In the genomic region with DNA sequence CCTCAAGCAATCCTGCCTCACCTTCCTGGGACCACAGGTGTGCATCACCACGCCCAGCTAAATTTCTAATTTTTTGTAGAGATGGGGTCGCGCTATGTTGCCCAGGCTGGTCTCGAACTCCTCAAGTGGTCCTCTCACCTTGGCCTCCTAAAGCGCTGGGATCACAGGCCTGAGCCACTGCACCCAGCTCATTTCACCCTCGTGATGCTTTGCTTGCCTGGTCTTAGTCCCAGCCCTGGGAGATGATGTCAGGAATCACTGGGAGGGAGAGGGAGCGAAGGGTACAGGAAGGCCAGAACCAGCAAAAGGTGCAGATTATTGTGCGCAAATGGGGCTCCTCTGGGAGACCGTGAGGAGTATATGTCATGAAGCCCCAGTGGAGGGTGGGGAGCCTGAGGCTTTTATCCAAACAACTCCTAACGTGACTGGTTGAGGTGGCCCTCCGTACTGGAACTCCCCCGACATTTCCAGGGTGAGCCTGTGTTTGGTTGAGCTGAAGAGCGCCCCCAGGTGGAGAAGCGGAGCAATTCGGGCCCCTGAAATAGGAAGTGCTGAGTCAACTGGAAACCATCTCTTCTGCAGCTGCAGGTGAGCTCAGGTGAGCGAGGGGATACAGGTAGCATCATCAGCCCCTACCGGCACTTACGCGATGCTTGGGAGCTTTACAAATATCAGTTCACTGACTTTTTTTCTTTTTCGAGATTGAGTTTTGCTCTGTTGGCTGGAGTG, we compare ENCODE assay signal across 12 cellular contexts. TPM values are rescaled to one million over a fixed set of nuclear protein-coding genes. Genes with fewer than 3 reads are reported as not detected.
DNase-seq lines count a peak whose midpoint lies in the region; ATAC-seq, FAIRE-seq and TF ChIP-seq lines count a peak whose summit lies in the region.
"Had no signal": no experiment of that assay in that cellular context is flagged by ENCODE, and none has a peak within 500 bp of the region (broad histone marks: within the 10 kb centered on the region; RNA-seq: fewer than 3 reads in every experiment).

No MANE protein-coding gene starts in this region.

- H2BK12ac ChIP-seq in trophoblast cell (ENCODE audit: low read length): no peak overlapping the region

- H3K79me2 ChIP-seq in MM.1S (ENCODE audit: low read length): no peaks in the 10 kb centered on the region
- H3K79me2 ChIP-seq in trophoblast cell (ENCODE audit: control insufficient read depth, insufficient read depth, low read length, poor library complexity): no peaks in the 10 kb centered on the region

- H3K4me1 ChIP-seq in MM.1S (ENCODE audit: low read length) (peaks cover 28% of the 10 kb centered on the region), trophoblast cell (ENCODE audit: control insufficient read depth in 1 of 2, insufficient read depth in 2 of 2, low read length in 2 of 2) (peaks cover 8 to 10% of the 10 kb centered on the region in 2 experiments), pancreas (peaks cover 0 to 3% (median 0%) of the 10 kb centered on the region in 3 donors)

- H3K4me2 ChIP-seq in MM.1S (ENCODE audit: low read depth, low read length): no peak overlapping the region
- H3K4me2 ChIP-seq in trophoblast cell (ENCODE audit: low read length): no peak overlapping the region

- intact Hi-C loops in pancreas (cut with DNase I): no loop called here

- H4K91ac ChIP-seq in trophoblast cell (ENCODE audit: low read depth, low read length): no peak overlapping the region

- TF ChIP-seq CTCF in MM.1S (IDR thresholded peaks at IDR 0.05; ENCODE audit: low read length) (peak; percentile 38), pancreas (IDR thresholded peaks at IDR 0.05) (peak in 1 of 4 donors; percentile 14)

- FAIRE-seq in pancreas (lab: Jason Lieb, UNC): no peak

- peak overlapping the region; percentile 37 for H3K27ac Mint-ChIP-seq in activated T-cell treated with anti-CD3 and anti-CD28 coated beads, Interleukin-2, amount 50 U/mL, for 24 hours

- H3K27me3 Mint-ChIP-seq in activated T-cell treated with anti-CD3 and anti-CD28 coated beads, Interleukin-2, amount 50 U/mL, for 24 hours: peaks cover 7% of the 10 kb centered on the region

- no peak overlapping the region for H2AK5ac ChIP-seq in trophoblast cell (ENCODE audit: low read length)

- H3K9ac ChIP-seq in MM.1S (ENCODE audit: low read length): no peak overlapping the region
- H3K9ac ChIP-seq in trophoblast cell (ENCODE audit: low read length): no peak overlapping the region

- H4K8ac ChIP-seq in trophoblast cell (ENCODE audit: low read depth, low read length): no peak overlapping the region

- ATAC-seq in pancreas: no peak

- H3K4ac ChIP-seq in trophoblast cell (ENCODE audit: low read depth, low read length): no peak overlapping the region

- H3K9me2 ChIP-seq in MM.1S (replicated peaks; ENCODE audit: insufficient read depth, low read length): no peaks in the 10 kb centered on the region

- no peak overlapping the region for H3K4me3 Mint-ChIP-seq in activated T-cell treated with anti-CD3 and anti-CD28 coated beads, Interleukin-2, amount 50 U/mL, for 24 hours
- H3K4me3 Mint-ChIP-seq: central memory CD8-positive, alpha-beta T cell; naive B cell had no signal

- H3K27ac ChIP-seq in MM.1S (ENCODE audit: low read length) (no peak overlapping the region), trophoblast cell (ENCODE audit: low read depth, low read length) (no peak overlapping the region), pancreas (no peak overlapping the region)

- no peak overlapping the region for H4K12ac ChIP-seq in trophoblast cell (ENCODE audit: low read depth, low read length)

- WGBS in trophoblast cell (ENCODE audit: extremely low coverage, insufficient coverage, insufficient read length): no CpG with 5 or more reads among the region's 20 CpGs
- WGBS in pancreas, 2 donors: 66 to 69% methylated on average over 20 of the region's 20 CpGs

- no peak overlapping the region for H3K23ac ChIP-seq in trophoblast cell (ENCODE audit: low read length)

- no peak overlapping the region for H3K18ac ChIP-seq in trophoblast cell (ENCODE audit: low read length)

- H3K36me3 ChIP-seq in MM.1S (replicated peaks; ENCODE audit: insufficient read depth, low read length) (no peaks in the 10 kb centered on the region), trophoblast cell (ENCODE audit: control insufficient read depth in 1 of 2, insufficient read depth in 2 of 2, low read length in 2 of 2) (peaks cover 0 to 2% of the 10 kb centered on the region in 2 experiments), pancreas (no peaks in the 10 kb centered on the region)

- no peaks in the 10 kb centered on the region; the same call in 1 of the 2 replicates for H3F3A ChIP-seq in MM.1S (ENCODE audit: insufficient read depth, low read length)

- no peaks in the 10 kb centered on the region for H4K20me1 ChIP-seq in MM.1S (ENCODE audit: insufficient read depth, low read length)

- no peak overlapping the region for H2BK5ac ChIP-seq in trophoblast cell (ENCODE audit: low read depth, low read length, poor library complexity)

- H3K79me1 ChIP-seq in trophoblast cell (ENCODE audit: low read length): peaks cover 5% of the 10 kb centered on the region

- H3K27me3 ChIP-seq in MM.1S (replicated peaks; ENCODE audit: insufficient read depth, low read length): no peaks in the 10 kb centered on the region
- H3K27me3 ChIP-seq in trophoblast cell (ENCODE audit: insufficient read depth, low read length): no peaks in the 10 kb centered on the region
- no peaks in the 10 kb centered on the region for H3K27me3 ChIP-seq in pancreas

- peaks cover 35% of the 10 kb centered on the region for H3K4me1 Mint-ChIP-seq in activated T-cell treated with anti-CD3 and anti-CD28 coated beads, Interleukin-2, amount 50 U/mL, for 24 hours (ENCODE audit: low read depth)

- H3K9me3 Mint-ChIP-seq in activated T-cell treated with anti-CD3 and anti-CD28 coated beads, Interleukin-2, amount 50 U/mL, for 24 hours: peaks cover 9% of the 10 kb centered on the region

- H2AFZ ChIP-seq in MM.1S (ENCODE audit: low read length) (no peak overlapping the region), trophoblast cell (ENCODE audit: insufficient read depth, low read length, poor library complexity) (no peak overlapping the region)

- H3K14ac ChIP-seq in trophoblast cell (ENCODE audit: low read length): no peak overlapping the region

- H2BK120ac ChIP-seq in trophoblast cell (ENCODE audit: insufficient read depth, low read length, poor library complexity): no peak overlapping the region

- no peaks in the 10 kb centered on the region for H3K36me3 Mint-ChIP-seq in activated T-cell treated with anti-CD3 and anti-CD28 coated beads, Interleukin-2, amount 50 U/mL, for 24 hours (ENCODE audit: low read depth)

- no peak overlapping the region for H3K4me3 ChIP-seq in MM.1S (ENCODE audit: low read length)
- no peak overlapping the region for H3K4me3 ChIP-seq in trophoblast cell (ENCODE audit: low read depth, low read length)
- H3K4me3 ChIP-seq in pancreas: no peak overlapping the region

- H3K9me3 ChIP-seq in MM.1S (replicated peaks; ENCODE audit: insufficient read depth, low read length) (no peaks in the 10 kb centered on the region), trophoblast cell (ENCODE audit: insufficient read depth, low read depth, low read length) (no peaks in the 10 kb centered on the region), pancreas (no peaks in the 10 kb centered on the region)

- DNase-seq in activated T-cell treated with anti-CD3 and anti-CD28 coated beads, Interleukin-2, amount 50 U/mL, for 24 hours: no peak
- no peak for DNase-seq in activated T-cell treated with anti-CD3 and anti-CD28 coated beads for 4 hours
- DNase-seq in MM.1S: no peak
- DNase-seq in dermis blood vessel endothelial cell: peak; percentile 51
- peak; percentile 45 to 64 for DNase-seq in trophoblast cell
- no peak for DNase-seq in NCI-H524 treated with DMSO at 0.1 percent for 48 hours (lab: John Stamatoyannopoulos, UW)
- DNase-seq in NCI-H345 treated with DMSO at 0.1 percent for 48 hours (lab: John Stamatoyannopoulos, UW; ENCODE audit: unreplicated experiment): no peak
- no peak for DNase-seq in pancreas
- DNase-seq: GF-D8; naive B cell; stimulated activated naive CD4-positive, alpha-beta T cell treated with Interleukin-2 at 50 U/mL for 16 hours had no signal

RNA-seq across cellular contexts. Expression of gene HAPSTR1, which starts 41.2 kb away (rescaled TPM):
- total RNA-seq in dermis blood vessel endothelial cell (70.1 and 81.4 TPM in 2 replicates), pancreas (10 to 100 TPM; 17.1 to 35.5 (median 23.6) TPM)
- 60.4 and 60.6 TPM in 2 replicates for polyA plus RNA-seq in trophoblast cell (2013)
- 10 to 100 TPM in 1 of 2 donors, 1 to 10 TPM in 1; 6.0 to 10.9 TPM for polyA plus RNA-seq in pancreas

Comparison
In these comparisons a context has a peak if more than half of its experiments do, and no peak if none do; other contexts are left out.
1. DNase-seq: peak in dermis blood vessel endothelial cell (single experiment) and trophoblast cell (2 of 2); none in activated T-cell treated with anti-CD3 and anti-CD28 coated beads, Interleukin-2, amount 50 U/mL, for 24 hours (single experiment), activated T-cell treated with anti-CD3 and anti-CD28 coated beads for 4 hours (single experiment), MM.1S (single experiment), NCI-H524 treated with DMSO at 0.1 percent for 48 hours (single experiment), NCI-H345 treated with DMSO at 0.1 percent for 48 hours (single experiment) and pancreas (0 of 6).